Comparison of ENCODE assay signal across 10 cellular contexts in genomic region chr2:163734911-163735691, GRCh38. TPM values are rescaled to one million over a fixed set of nuclear protein-coding genes. Genes with fewer than 3 reads are reported as not detected.
DNase-seq lines count a peak whose midpoint lies in the region; TF ChIP-seq lines count a peak whose summit lies in the region.
"Had no signal": no experiment of that assay in that cellular context is flagged by ENCODE, and none has a peak within 500 bp of the region (broad histone marks: within the 10 kb centered on the region; RNA-seq: fewer than 3 reads in every experiment).

No MANE protein-coding gene starts in this region.

- H3K27me3 ChIP-seq in brain microvascular endothelial cell (replicated peaks) (no peaks in the 10 kb centered on the region), tibial nerve (no peaks in the 10 kb centered on the region)
- H3K27me3 ChIP-seq: BLaER1 treated with 17β-estradiol and CSF1 and Interleukin-3, amounts not matched to agents 10 nM and 100 nM had no signal

- TF ChIP-seq POLR2A in tibial nerve (IDR thresholded peaks at IDR 0.05): no peak

- H3K36me3 ChIP-seq in brain microvascular endothelial cell (replicated peaks) (no peaks in the 10 kb centered on the region), tibial nerve (no peaks in the 10 kb centered on the region)
- H3K36me3 ChIP-seq: BLaER1 treated with 17β-estradiol and CSF1 and Interleukin-3, amounts not matched to agents 10 nM and 100 nM had no signal

- H3K9me3 Mint-ChIP-seq in activated CD4-positive, alpha-beta T cell treated with anti-CD3 and anti-CD28 coated beads, Interleukin-2, amount 10 ng/mL, durations not matched to agents 7 days and 5 days: no peaks in the 10 kb centered on the region

- TF ChIP-seq CTCF in brain microvascular endothelial cell (IDR thresholded peaks at IDR 0.05; ENCODE audit: low read depth, low read length, missing control alignments) (no peak), tibial nerve (IDR thresholded peaks at IDR 0.05) (no peak)

- H3K27ac ChIP-seq in brain microvascular endothelial cell (peak overlapping the region; percentile 83), tibial nerve (peak overlapping the region; percentile 92 to 98 (median 94))
- H3K27ac ChIP-seq: BLaER1 treated with 17β-estradiol and CSF1 and Interleukin-3, amounts not matched to agents 10 nM and 100 nM had no signal

- H3K4me1 Mint-ChIP-seq in activated CD4-positive, alpha-beta T cell treated with anti-CD3 and anti-CD28 coated beads, Interleukin-2, amount 10 ng/mL, durations not matched to agents 7 days and 5 days: peaks cover 4% of the 10 kb centered on the region

- in situ Hi-C loops in brain microvascular endothelial cell (cut with HindIII; ENCODE audit: low pct_ligation_motif_present, low sequenced_read_pairs): no loop called here

- no peaks in the 10 kb centered on the region for H3K9me3 ChIP-seq in tibial nerve

- H3K36me3 Mint-ChIP-seq in activated CD4-positive, alpha-beta T cell treated with anti-CD3 and anti-CD28 coated beads, Interleukin-2, amount 10 ng/mL, durations not matched to agents 7 days and 5 days (ENCODE audit: low read depth): peaks cover 3% of the 10 kb centered on the region

- no peak overlapping the region for H3K27ac Mint-ChIP-seq in activated CD4-positive, alpha-beta T cell treated with anti-CD3 and anti-CD28 coated beads, Interleukin-2, amount 10 ng/mL, durations not matched to agents 7 days and 5 days

- WGBS in tibial nerve, 2 donors: 3 to 4% methylated on average over 17 of the region's 17 CpGs

- H3K27me3 Mint-ChIP-seq in activated CD4-positive, alpha-beta T cell treated with anti-CD3 and anti-CD28 coated beads, Interleukin-2, amount 10 ng/mL, durations not matched to agents 7 days and 5 days: peaks cover 32% of the 10 kb centered on the region

- H3K4me3 Mint-ChIP-seq in activated CD4-positive, alpha-beta T cell treated with anti-CD3 and anti-CD28 coated beads, Interleukin-2, amount 10 ng/mL, durations not matched to agents 7 days and 5 days: no peak overlapping the region

- H3K4me1 ChIP-seq in tibial nerve: peaks cover 0 to 19% (median 4%) of the 10 kb centered on the region in 4 donors
- H3K4me1 ChIP-seq: BLaER1 treated with 17β-estradiol and CSF1 and Interleukin-3, amounts not matched to agents 10 nM and 100 nM had no signal

- peak in 2 of 3 experiments; percentile 4 to 60 for DNase-seq in NCI-H1417 (lab: John Stamatoyannopoulos, UW)
- DNase-seq in NCI-H1417 treated with DMSO at 0.1 percent for 48 hours (lab: John Stamatoyannopoulos, UW): no peak
- peak; percentile 19 for DNase-seq in brain microvascular endothelial cell
- peak; percentile 63 for DNase-seq in left kidney (ENCODE audit: low read depth, low spot score)
- no peak for DNase-seq in tibial nerve (ENCODE audit: low spot score in 2 of 2)
- DNase-seq in activated CD4-positive, alpha-beta T cell treated with anti-CD3 and anti-CD28 coated beads, Interleukin-2, amount 50 U/mL, for 1 hour: no peak
- no peak for DNase-seq in activated CD4-positive, alpha-beta T cell treated with anti-CD3 and anti-CD28 coated beads, Interleukin-2, amount 10 ng/mL, durations not matched to agents 7 days and 5 days
- no peak for DNase-seq in amniotic stem cell (lab: John Stamatoyannopoulos, UW)

- H3K4me3 ChIP-seq in brain microvascular endothelial cell (ENCODE audit: low read depth, low read length): peak overlapping the region; percentile 89
- peak overlapping the region; percentile 52 to 80 (median 68) for H3K4me3 ChIP-seq in tibial nerve
- H3K4me3 ChIP-seq: BLaER1 treated with 17β-estradiol and CSF1 and Interleukin-3, amounts not matched to agents 10 nM and 100 nM; K562 had no signal

- CTCF ChIA-PET in activated CD4-positive, alpha-beta T cell treated with anti-CD3 and anti-CD28 coated beads, Interleukin-2, amount 10 ng/mL, durations not matched to agents 7 days and 5 days (lab: Charles Lee): no interaction called here

- peak in 1 of 2 donors; percentile 35 for TF ChIP-seq EP300 in tibial nerve (IDR thresholded peaks at IDR 0.05)

- POLR2A ChIA-PET in activated CD4-positive, alpha-beta T cell treated with anti-CD3 and anti-CD28 coated beads, Interleukin-2, amount 10 ng/mL, durations not matched to agents 7 days and 5 days (lab: Charles Lee): no interaction called here

RNA-seq across cellular contexts. Expression of gene FIGN, which starts 0.7 kb away (rescaled TPM):
- total RNA-seq in tibial nerve: 10 to 100 TPM; 12.3 to 17.7 (median 14.2) TPM
- total RNA-seq in activated CD4-positive, alpha-beta T cell treated with anti-CD3 and anti-CD28 coated beads, Interleukin-2, amount 10 ng/mL, durations not matched to agents 7 days and 5 days: not detected

Comparison
In these comparisons a context has a peak if more than half of its experiments do, and no peak if none do; other contexts are left out.
1. DNase-seq: peak in NCI-H1417 (2 of 3), brain microvascular endothelial cell (single experiment) and left kidney (single experiment); none in NCI-H1417 treated with DMSO at 0.1 percent for 48 hours (single experiment), tibial nerve (0 of 2), activated CD4-positive, alpha-beta T cell treated with anti-CD3 and anti-CD28 coated beads, Interleukin-2, amount 50 U/mL, for 1 hour (single experiment), activated CD4-positive, alpha-beta T cell treated with anti-CD3 and anti-CD28 coated beads, Interleukin-2, amount 10 ng/mL, durations not matched to agents 7 days and 5 days (single experiment) and amniotic stem cell (single experiment).
2. RNA of gene FIGN, which starts 0.7 kb away (total RNA-seq): 12.3 to 17.7 TPM in tibial nerve; not detected in activated CD4-positive, alpha-beta T cell treated with anti-CD3 and anti-CD28 coated beads, Interleukin-2, amount 10 ng/mL, durations not matched to agents 7 days and 5 days; every median in the first group is over 10 times any median in the second.